In genomic region chrX:138775501-138775900, GRCh38 we compare ENCODE assay signal across 9 cellular contexts.
DNase-seq lines count a peak whose midpoint lies in the region; ATAC-seq and TF ChIP-seq lines count a peak whose summit lies in the region.
"Had no signal": no experiment of that assay in that cellular context is flagged by ENCODE, and none has a peak within 500 bp of the region (broad histone marks: within the 10 kb centered on the region; RNA-seq: fewer than 3 reads in every experiment).

No MANE protein-coding gene starts in this region.

- H3K9ac ChIP-seq in mesendoderm (ENCODE audit: low read length), result no peak overlapping the region

- no peaks in the 10 kb centered on the region for H3K79me1 ChIP-seq in mesendoderm (ENCODE audit: low read length)

- intact Hi-C loops in body of pancreas (cut with DNase I), result no loop called here

- no peak overlapping the region for H3K23ac ChIP-seq in mesendoderm (ENCODE audit: low read length)

- H3K4ac ChIP-seq in mesendoderm (ENCODE audit: low read depth, low read length), result no peak overlapping the region

- DNase-seq in G401 (ENCODE audit: low spot score) (peak; percentile 6), body of pancreas (no peak), mesendoderm (peak; percentile 42), UCSD-AML1 (lab: John Stamatoyannopoulos, UW; ENCODE audit: unreplicated experiment) (no peak)
- no peak for DNase-seq in stimulated activated CD4-positive, alpha-beta T cell treated with anti-CD3 and anti-CD28 coated beads, Interleukin-12 subunit alpha, Interleukin-12 subunit beta, amount 100 ng/mL, for 4 hours

- no peak overlapping the region for H2BK120ac ChIP-seq in mesendoderm (ENCODE audit: low read depth, low read length)

- H4K8ac ChIP-seq in mesendoderm (ENCODE audit: low read depth, low read length), result no peak overlapping the region

- peak; percentile 43 for ATAC-seq in HG03442 (IDR thresholded peaks at IDR 0.05; ENCODE audit: unreplicated experiment)
- no peak for ATAC-seq in body of pancreas
- ATAC-seq in HG03039 (IDR thresholded peaks at IDR 0.05; ENCODE audit: unreplicated experiment), result no peak
- no peak for ATAC-seq in HG03439 (IDR thresholded peaks at IDR 0.05; ENCODE audit: unreplicated experiment)

- H3K27ac ChIP-seq in body of pancreas (no peak overlapping the region), mesendoderm (ENCODE audit: low read depth, low read length) (no peak overlapping the region)
- H3K27ac ChIP-seq: SJCRH30 had no signal

- no peak overlapping the region for H3K56ac ChIP-seq in mesendoderm (ENCODE audit: low read length)

- peak in 5 of 7 experiments; percentile 13 to 40 (median 32) for TF ChIP-seq CTCF in body of pancreas (IDR thresholded peaks at IDR 0.05)

- H3K4me3 ChIP-seq in body of pancreas, result no peak overlapping the region
- no peak overlapping the region for H3K4me3 ChIP-seq in mesendoderm (ENCODE audit: low read length)
- H3K4me3 ChIP-seq: SJCRH30 had no signal

- H3K4me1 ChIP-seq in body of pancreas (no peaks in the 10 kb centered on the region), mesendoderm (ENCODE audit: control insufficient read depth, low read depth, low read length) (no peaks in the 10 kb centered on the region)
- H3K4me1 ChIP-seq: SJCRH30 had no signal

- H3K4me2 ChIP-seq in mesendoderm (ENCODE audit: low read length), result no peak overlapping the region

- no peaks in the 10 kb centered on the region for H3K79me2 ChIP-seq in mesendoderm (ENCODE audit: control insufficient read depth, insufficient read depth, low read length)

- TF ChIP-seq POLR2A in body of pancreas (IDR thresholded peaks at IDR 0.05), result no peak

- H4K5ac ChIP-seq in mesendoderm (ENCODE audit: low read length), result no peak overlapping the region

- 2 to 3% methylated on average over 5 of the region's 5 CpGs for WGBS in body of pancreas, 2 donors
- WGBS in mesendoderm (ENCODE audit: extremely low coverage, insufficient coverage, low lambda C conversion rate), result no CpG with 5 or more reads among the region's 5 CpGs

- in situ Hi-C loops in G401 (cut with HindIII; ENCODE audit: low sequenced_read_pairs), result no loop called here

- no peaks in the 10 kb centered on the region for H3K27me3 ChIP-seq in body of pancreas
- no peaks in the 10 kb centered on the region for H3K27me3 ChIP-seq in mesendoderm (ENCODE audit: insufficient read depth, low read length, poor library complexity)
- H3K27me3 ChIP-seq: SJCRH30 had no signal

- H2AK5ac ChIP-seq in mesendoderm (ENCODE audit: low read length), result no peak overlapping the region

- H3K18ac ChIP-seq in mesendoderm (ENCODE audit: low read length), result no peak overlapping the region

- H2BK15ac ChIP-seq in mesendoderm (replicated peaks; ENCODE audit: low read depth), result no peak overlapping the region

- H3K36me3 ChIP-seq in body of pancreas (replicated peaks in 1 of 2; ENCODE audit: insufficient read depth in 1 of 2, low read depth in 2 of 2) (no peaks in the 10 kb centered on the region), mesendoderm (ENCODE audit: control insufficient read depth, insufficient read depth, low read length) (no peaks in the 10 kb centered on the region)
- H3K36me3 ChIP-seq: SJCRH30 had no signal

- H2BK5ac ChIP-seq in mesendoderm (ENCODE audit: low read length), result no peak overlapping the region

- no peaks in the 10 kb centered on the region for H3K9me3 ChIP-seq in body of pancreas
- H3K9me3 ChIP-seq: SJCRH30 had no signal

Comparison
In these comparisons a context has a peak if more than half of its experiments do, and no peak if none do; other contexts are left out.
1. DNase-seq: peak in G401 (single experiment) and mesendoderm (single experiment); none in body of pancreas (0 of 4), stimulated activated CD4-positive, alpha-beta T cell treated with anti-CD3 and anti-CD28 coated beads, Interleukin-12 subunit alpha, Interleukin-12 subunit beta, amount 100 ng/mL, for 4 hours (single experiment) and UCSD-AML1 (single experiment).